Comparison of ENCODE assay signal across 11 cellular contexts in the genomic region with DNA sequence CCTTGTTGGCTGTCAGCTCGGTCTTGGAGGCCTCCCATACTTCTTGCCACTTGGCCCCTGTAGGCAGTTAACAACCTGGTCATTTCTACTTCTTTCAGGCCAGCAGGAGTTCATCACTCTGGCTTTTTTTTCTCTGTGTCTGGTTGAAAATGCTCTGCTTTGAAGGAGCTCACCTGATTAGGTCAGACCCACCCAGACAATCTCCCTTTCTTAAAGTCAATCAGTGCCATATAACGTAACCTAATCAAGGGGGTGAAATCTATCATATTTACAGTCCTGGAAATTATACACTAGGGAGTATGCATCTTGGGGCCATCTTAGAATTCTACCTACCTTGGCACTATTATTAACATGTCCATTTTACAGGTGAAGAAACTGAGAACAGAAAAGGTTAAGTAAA.
"Had no signal": no experiment of that assay in that cellular context is flagged by ENCODE, and none has a peak within 500 bp of the region (broad histone marks: within the 10 kb centered on the region; RNA-seq: fewer than 3 reads in every experiment).

No MANE protein-coding gene starts in this region.

- H3K36me3 ChIP-seq: HAP-1 had no signal

- H3K4me2 ChIP-seq: GM23338 had no signal

- ATAC-seq: GM23338, HCT116 had no signal

- H3K9me3 ChIP-seq: HAP-1 had no signal

- DNase-seq: GM23248, GOT3, H7, H9, HCEC 1CT, HFFc6 had no signal

- H3K9ac ChIP-seq: GM23248 had no signal

- H2AFZ ChIP-seq: GM23248, GM23338 had no signal

- H3K4me3 ChIP-seq: GM23248, GM23338, HAP-1 had no signal

- H3K4me1 ChIP-seq: HAP-1 had no signal

- FAIRE-seq: H1, H54 had no signal

- H3K27ac ChIP-seq: GM23248 had no signal
